8 cellular contexts compared by ENCODE assay signal in the genomic region with DNA sequence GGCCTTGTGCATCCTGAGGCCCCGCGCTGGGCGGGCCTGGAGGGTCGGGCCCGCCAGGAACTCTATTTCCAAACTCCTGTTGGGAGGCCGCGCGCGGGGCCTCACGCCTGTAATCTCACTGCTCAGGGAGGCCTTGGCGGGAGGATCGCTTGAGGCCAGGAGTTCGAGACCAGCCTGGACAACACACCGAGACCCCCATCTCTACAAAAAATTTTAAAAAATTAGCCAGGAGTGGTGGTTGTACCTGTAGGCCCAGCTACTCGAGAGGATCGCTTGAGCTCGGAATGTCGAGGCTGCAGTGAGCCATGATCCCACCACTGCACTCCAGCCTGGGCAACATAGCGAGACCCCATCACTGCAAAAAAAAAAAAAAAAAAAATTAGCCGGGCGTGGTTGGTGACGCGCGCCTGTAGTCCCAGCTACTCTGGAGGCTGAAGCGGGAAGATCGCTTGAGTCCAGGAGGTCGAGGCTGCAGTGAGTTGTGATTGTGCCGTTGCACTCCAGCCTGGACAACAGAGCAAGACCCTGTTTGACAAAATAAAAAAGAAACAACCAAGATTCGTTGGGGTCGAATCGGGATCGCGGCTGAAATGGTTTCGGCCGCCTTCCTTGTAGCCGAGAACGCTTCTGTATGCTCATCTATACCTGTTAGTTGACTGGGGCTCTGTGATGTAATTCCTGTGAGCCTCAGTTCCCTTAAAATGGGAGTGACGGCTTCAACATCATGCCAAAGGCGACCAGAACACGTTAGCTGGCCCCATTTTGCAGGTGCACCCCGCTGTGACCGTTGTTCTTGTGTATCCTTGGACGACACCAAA. TPM values are rescaled to one million over a fixed set of nuclear protein-coding genes. Genes with fewer than 3 reads are reported as not detected.
DNase-seq lines count a peak whose midpoint lies in the region; ATAC-seq and TF ChIP-seq lines count a peak whose summit lies in the region.

No MANE protein-coding gene starts in this region.

- TF ChIP-seq POLR2A in lower leg skin (IDR thresholded peaks at IDR 0.05), result no peak
- peak in 1 of 4 donors; percentile 3 for TF ChIP-seq POLR2A in upper lobe of left lung (IDR thresholded peaks at IDR 0.05)

- H3K9me3 ChIP-seq in upper lobe of left lung, result no peaks in the 10 kb centered on the region

- H3K27me3 Mint-ChIP-seq in activated T-cell treated with anti-CD3 and anti-CD28 coated beads, Interleukin-2, amount 50 U/mL, for 72 hours (ENCODE audit: low read depth), result no peaks in the 10 kb centered on the region

- H3K27me3 ChIP-seq in upper lobe of left lung, result no peaks in the 10 kb centered on the region

- H3K36me3 Mint-ChIP-seq in activated T-cell treated with anti-CD3 and anti-CD28 coated beads, Interleukin-2, amount 50 U/mL, for 72 hours (ENCODE audit: insufficient read depth in 2 of 2), result peaks cover 16 to 20% of the 10 kb centered on the region in 2 donors

- ATAC-seq in activated T-cell treated with anti-CD3 and anti-CD28 coated beads, Interleukin-2, amount 50 U/mL, for 72 hours (replicated peaks in 1 of 2), result no peak
- no peak for ATAC-seq in upper lobe of left lung (ENCODE audit: low FRiP score in 2 of 2)
- ATAC-seq in HG03439 (IDR thresholded peaks at IDR 0.05; ENCODE audit: unreplicated experiment), result no peak
- no peak for ATAC-seq in GM19035 (IDR thresholded peaks at IDR 0.05; ENCODE audit: unreplicated experiment)

- in situ Hi-C loops in astrocyte of the spinal cord (cut with HindIII; ENCODE audit: low sequenced_read_pairs), result no loop called here

- peak overlapping the region; percentile 94 to 95 for H3K4me3 Mint-ChIP-seq in activated T-cell treated with anti-CD3 and anti-CD28 coated beads, Interleukin-2, amount 50 U/mL, for 72 hours

- H3K4me3 ChIP-seq in astrocyte of the spinal cord (ENCODE audit: low read depth, low read length) (peak overlapping the region; percentile 78), lower leg skin (ENCODE audit: low read depth, poor library complexity, severe bottlenecking) (peak overlapping the region; percentile 48), upper lobe of left lung (peak overlapping the region; percentile 68 to 97 (median 79))

- peaks cover 63 to 81% (median 65%) of the 10 kb centered on the region in 4 donors for H3K4me1 ChIP-seq in upper lobe of left lung

- peak overlapping the region; percentile 98 to 99 (median 98) for H3K27ac ChIP-seq in upper lobe of left lung

- no peak for TF ChIP-seq EP300 in upper lobe of left lung (IDR thresholded peaks at IDR 0.05)

- WGBS in lower leg skin, 2 donors, result 38 to 48% methylated on average over 33 to 40 of the region's 43 CpGs
- 37 to 47% methylated on average over 40 to 42 of the region's 43 CpGs for WGBS in upper lobe of left lung, 2 donors

- H3K9me3 Mint-ChIP-seq in activated T-cell treated with anti-CD3 and anti-CD28 coated beads, Interleukin-2, amount 50 U/mL, for 72 hours, result no peaks in the 10 kb centered on the region

- intact Hi-C loops in lower leg skin (cut with DNase I; ENCODE audit: low total_unique reads), result loop anchor here (5.0 kb wide), 1 partner anchor 35 kb away; no protein-coding TSS in a partner anchor

- peak overlapping the region; percentile 93 for H3K27ac Mint-ChIP-seq in activated T-cell treated with anti-CD3 and anti-CD28 coated beads, Interleukin-2, amount 50 U/mL, for 72 hours

- peaks cover 4 to 18% (median 15%) of the 10 kb centered on the region in 4 donors for H3K36me3 ChIP-seq in upper lobe of left lung

- H3K4me1 Mint-ChIP-seq in activated T-cell treated with anti-CD3 and anti-CD28 coated beads, Interleukin-2, amount 50 U/mL, for 72 hours (ENCODE audit: low read depth), result peaks cover 62% of the 10 kb centered on the region

- no peak for DNase-seq in activated T-cell treated with anti-CD3 and anti-CD28 coated beads, Interleukin-2, amount 50 U/mL, for 72 hours
- DNase-seq in activated T-cell treated with anti-CD3 and anti-CD28 coated beads, Interleukin-2, amount 50 U/mL, for 1 hour, result no peak
- DNase-seq in astrocyte of the spinal cord (ENCODE audit: low read depth, low spot score) (no peak), lower leg skin (ENCODE audit: low spot score in 2 of 2) (no peak), upper lobe of left lung (no peak), putamen (ENCODE audit: low spot score) (no peak)

- TF ChIP-seq CTCF in astrocyte of the spinal cord (IDR thresholded peaks at IDR 0.05; ENCODE audit: low read depth, low read length) (no peak), lower leg skin (IDR thresholded peaks at IDR 0.05) (no peak), upper lobe of left lung (IDR thresholded peaks at IDR 0.05) (no peak)

RNA-seq across cellular contexts. Expression of a gene that starts 0.6 kb away (rescaled TPM):
- 100 to 1,000 TPM; 146 to 147 TPM for total RNA-seq in activated T-cell treated with anti-CD3 and anti-CD28 coated beads, Interleukin-2, amount 50 U/mL, for 72 hours
- total RNA-seq in lower leg skin (10 to 100 TPM; 35.6 to 85.6 (median 47.8) TPM), upper lobe of left lung (100 to 1,000 TPM in 1 of 6 donors, 10 to 100 TPM in 5; 39.8 to 104 (median 70.7) TPM)

RNA-seq across cellular contexts. Expression of a gene that starts 1.1 kb away (rescaled TPM):
- total RNA-seq in activated T-cell treated with anti-CD3 and anti-CD28 coated beads, Interleukin-2, amount 50 U/mL, for 72 hours, result 10 to 100 TPM; 67.4 to 92.7 TPM
- 10 to 100 TPM; 52.2 to 80.5 (median 70.0) TPM for total RNA-seq in lower leg skin
- total RNA-seq in upper lobe of left lung, result 100 to 1,000 TPM in 2 of 6 donors, 10 to 100 TPM in 4; 67.2 to 114 (median 79.3) TPM

RNA-seq across cellular contexts. Expression of a gene that starts 11.9 kb away (rescaled TPM):
- total RNA-seq in activated T-cell treated with anti-CD3 and anti-CD28 coated beads, Interleukin-2, amount 50 U/mL, for 72 hours, result 1 to 10 TPM; 4.6 to 10.0 TPM
- total RNA-seq in lower leg skin (1 to 10 TPM in 3 of 4 donors, under 1 TPM in 1; 0.13 to 1.3 (median 1.2) TPM), upper lobe of left lung (1 to 10 TPM; 1.1 to 6.3 (median 3.2) TPM)

RNA-seq across cellular contexts. Expression of a gene that starts 19.0 kb away (rescaled TPM):
- 1 to 10 TPM in 1 of 2 donors, under 1 TPM in 1; 0.72 to 1.6 TPM for total RNA-seq in activated T-cell treated with anti-CD3 and anti-CD28 coated beads, Interleukin-2, amount 50 U/mL, for 72 hours
- total RNA-seq in lower leg skin (not detected), upper lobe of left lung (1 to 10 TPM in 3 of 6 donors, not detected in 3; 1.2 to 3.7 (median 1.7) TPM)

RNA-seq across cellular contexts. Expression of a gene that starts 44.7 kb away (rescaled TPM):
- total RNA-seq in activated T-cell treated with anti-CD3 and anti-CD28 coated beads, Interleukin-2, amount 50 U/mL, for 72 hours, result under 1 TPM in 1 of 2 donors, not detected in 1; 0.09 TPM
- total RNA-seq in lower leg skin (under 1 TPM; 0.30 to 0.97 (median 0.76) TPM), upper lobe of left lung (1 to 10 TPM; 2.4 to 8.6 (median 4.6) TPM)
